In genomic region chr16:48392407-48392806, GRCh38 we compare ENCODE assay signal across 24 cellular contexts.
"Had no signal": no experiment of that assay in that cellular context is flagged by ENCODE, and none has a peak within 500 bp of the region (broad histone marks: within the 10 kb centered on the region; RNA-seq: fewer than 3 reads in every experiment).

No MANE protein-coding gene starts in this region.

- H3K27ac ChIP-seq: lower lobe of right lung, ovary, tibial artery, upper lobe of left lung had no signal

- H3K4me3 ChIP-seq: esophagus squamous epithelium, lower lobe of right lung, ovary, testis, tibial artery, upper lobe of left lung had no signal

- H3K9me3 ChIP-seq: esophagus squamous epithelium, lower lobe of right lung, ovary, testis, tibial artery, upper lobe of left lung had no signal

- ATAC-seq: left ventricle myocardium superior; lower lobe of right lung; naive thymus-derived CD8-positive, alpha-beta T cell; sciatic nerve; stimulated activated effector memory CD8-positive, alpha-beta T cell treated with anti-CD3 and anti-CD28 coated beads, Interleukin-12 subunit alpha, Interleukin-12 subunit beta, amount 100 ng/mL, for 72 hours had no signal

- H3K4me1 ChIP-seq: lower lobe of right lung, testis, upper lobe of left lung had no signal

- FAIRE-seq: keratinocyte, urothelium cell line had no signal

- DNase-seq: cortex of kidney; effector CD8-positive, alpha-beta T cell; endodermal cell; esophagus squamous epithelium; foreskin melanocyte; hypothalamus; immature natural killer cell; left ventricle myocardium superior; lower lobe of right lung; naive thymus-derived CD8-positive, alpha-beta T cell; nephron progenitor cell; occipital lobe; ovary; stimulated activated CD4-positive, alpha-beta T cell treated with anti-CD3 and anti-CD28 coated beads, Interleukin-2, amount 100 ng/mL, for 24 hours; stimulated activated CD4-positive, alpha-beta T cell treated with anti-CD3 and anti-CD28 coated beads, Interleukin-4, amount 100 ng/mL, for 24 hours; stimulated activated naive CD4-positive, alpha-beta T cell treated with Interleukin-2 at 50 U/mL for 16 hours; substantia nigra; testis; upper lobe of left lung had no signal

- H3K36me3 ChIP-seq: esophagus squamous epithelium, lower lobe of right lung, ovary, tibial artery, upper lobe of left lung had no signal

- H3K27me3 ChIP-seq: esophagus squamous epithelium, ovary, testis, tibial artery, upper lobe of left lung had no signal
